8 cellular contexts compared by ENCODE assay signal in genomic region chr22:46296257-46297150, GRCh38. TPM values are rescaled to one million over a fixed set of nuclear protein-coding genes. Genes with fewer than 3 reads are reported as not detected.
DNase-seq lines count a peak whose midpoint lies in the region; ATAC-seq, FAIRE-seq and TF ChIP-seq lines count a peak whose summit lies in the region.

Gene GTSE1, plus strand, starts transcription at chr22:46296870. Its CDS starts 531 bp downstream, at chr22:46297401.

- no peaks in the 10 kb centered on the region for H4K20me1 ChIP-seq in SU-DHL-6 (ENCODE audit: low read depth, low read length)

- DNase-seq in GM12864 (ENCODE audit: low read depth) (peak; percentile 96), NCI-H128 (lab: John Stamatoyannopoulos, UW; ENCODE audit: unreplicated experiment) (peak; percentile 88), Right ventricle myocardium inferior (ENCODE audit: missing footprints) (peak; percentile 100), pancreas (peak; percentile 96 to 100 (median 98)), tibial nerve (ENCODE audit: low spot score in 2 of 2) (peak; percentile 92 to 95)
- DNase-seq in activated naive CD8-positive, alpha-beta T cell treated with anti-CD3 and anti-CD28 coated beads, Interleukin-2, amount 50 U/mL, for 16 hours (ENCODE audit: low read depth, low spot score): peak; percentile 92

- peaks cover 38% of the 10 kb centered on the region for H3K79me2 ChIP-seq in SU-DHL-6 (ENCODE audit: insufficient read depth, low read length)

- H2AFZ ChIP-seq in SU-DHL-6 (ENCODE audit: low read depth, low read length, severe bottlenecking): peak within 1 kb of the TSS; percentile 69

- H3F3A ChIP-seq in SU-DHL-6 (ENCODE audit: insufficient read depth): peaks cover 4% of the 10 kb centered on the region; the same call in 1 of the 2 replicates

- H3K9me2 ChIP-seq in SU-DHL-6 (replicated peaks; ENCODE audit: insufficient read depth, low read length): no peaks in the 10 kb centered on the region

- H3K36me3 ChIP-seq in SU-DHL-6 (ENCODE audit: low read length) (peaks cover 13% of the 10 kb centered on the region; the same call in 1 of the 2 replicates), pancreas (peaks cover 0 to 18% (median 0%) of the 10 kb centered on the region in 3 donors), tibial nerve (peaks cover 0 to 27% (median 3%) of the 10 kb centered on the region in 3 donors)

- FAIRE-seq in pancreas (lab: Jason Lieb, UNC): peak; percentile 88

- TF ChIP-seq CTCF in GM12864 (IDR thresholded peaks at IDR 0.05; ENCODE audit: low read depth, low read length, missing control alignments) (peak; percentile 23), SU-DHL-6 (IDR thresholded peaks at IDR 0.05; ENCODE audit: insufficient read depth, low read length, poor library complexity, severe bottlenecking) (no peak), pancreas (IDR thresholded peaks at IDR 0.05) (no peak), tibial nerve (IDR thresholded peaks at IDR 0.05) (peak; percentile 22 to 57 (median 29))

- peak within 1 kb of the TSS; percentile 95 for H3K4me3 ChIP-seq in GM12864 (ENCODE audit: low read depth, low read length)
- H3K4me3 ChIP-seq in SU-DHL-6 (ENCODE audit: insufficient read depth, low read length, poor library complexity, severe bottlenecking): peak within 1 kb of the TSS; percentile 82
- H3K4me3 ChIP-seq in pancreas: peak within 1 kb of the TSS; percentile 29 to 65 (median 45)
- peak within 1 kb of the TSS; percentile 35 to 71 (median 65) for H3K4me3 ChIP-seq in tibial nerve

- peak within 1 kb of the TSS; percentile 80 for H3K9ac ChIP-seq in SU-DHL-6 (ENCODE audit: low read length)

- intact Hi-C loops in Right ventricle myocardium inferior (cut with DNase I) (loop anchor here (5.0 kb wide), 2 partner anchors 144 to 174 kb away; partner anchors contain the start of gene PPARA), pancreas (cut with DNase I) (no loop called here)

- peak; percentile 78 to 83 for TF ChIP-seq EP300 in tibial nerve (IDR thresholded peaks at IDR 0.05)

- H3K27ac ChIP-seq in SU-DHL-6 (ENCODE audit: low read depth, low read length): peak within 1 kb of the TSS; percentile 75
- peak within 1 kb of the TSS; percentile 66 to 93 (median 88) for H3K27ac ChIP-seq in pancreas
- peak within 1 kb of the TSS; percentile 68 to 96 (median 92) for H3K27ac ChIP-seq in tibial nerve

- peak within 1 kb of the TSS; percentile 100 for H3K4me2 ChIP-seq in SU-DHL-6 (ENCODE audit: low read depth, low read length, poor library complexity, severe bottlenecking)

- no peaks in the 10 kb centered on the region for H3K9me3 ChIP-seq in SU-DHL-6 (ENCODE audit: insufficient read depth, low read length)
- no peaks in the 10 kb centered on the region for H3K9me3 ChIP-seq in pancreas
- H3K9me3 ChIP-seq in tibial nerve: peaks cover 0 to 8% (median 0%) of the 10 kb centered on the region in 4 donors

- H3K4me1 ChIP-seq in pancreas (peaks cover 5 to 11% (median 5%) of the 10 kb centered on the region in 3 donors), tibial nerve (peaks cover 0 to 23% (median 15%) of the 10 kb centered on the region in 4 donors)

- ATAC-seq in HG02678 (IDR thresholded peaks at IDR 0.05; ENCODE audit: unreplicated experiment) (peak; percentile 92), Right ventricle myocardium inferior (peak; percentile 98), pancreas (peak; percentile 96 to 99 (median 98))

- 2 to 3% methylated on average over 76 of the region's 76 CpGs for WGBS in pancreas, 2 donors
- WGBS in tibial nerve, 2 donors: 0 to 1% methylated on average over 55 to 74 of the region's 76 CpGs

- peak; percentile 13 to 45 for TF ChIP-seq POLR2A in tibial nerve (IDR thresholded peaks at IDR 0.05)

- H3K27me3 ChIP-seq in SU-DHL-6 (ENCODE audit: low read length): no peaks in the 10 kb centered on the region
- H3K27me3 ChIP-seq in pancreas: no peaks in the 10 kb centered on the region
- no peaks in the 10 kb centered on the region for H3K27me3 ChIP-seq in tibial nerve

RNA-seq across cellular contexts. Expression of gene GTSE1, which starts in this region (rescaled TPM):
- 0.92 TPM for total RNA-seq in Right ventricle myocardium inferior
- total RNA-seq in pancreas: under 1 TPM in 5 of 6 donors, not detected in 1; 0.12 to 0.75 (median 0.35) TPM
- under 1 TPM; 0.16 to 0.23 TPM for polyA plus RNA-seq in pancreas
- 1 to 10 TPM in 1 of 4 donors, under 1 TPM in 1, not detected in 2; 0.30 to 3.3 TPM for total RNA-seq in tibial nerve

Comparison
In these comparisons a context has a peak if more than half of its experiments do, and no peak if none do; other contexts are left out.
1. Peak in every context shown above with its lines: DNase-seq, ATAC-seq, H3K4me3 ChIP-seq and H3K27ac ChIP-seq.
2. Peak in DNase-seq and ATAC-seq in Right ventricle myocardium inferior; RNA of the gene not detected or under 1 TPM.
3. Peak in DNase-seq, ATAC-seq, H3K4me3 ChIP-seq and H3K27ac ChIP-seq in pancreas; RNA of the gene not detected or under 1 TPM.
4. H3K4me3 ChIP-seq: peak in every context shown above with its lines; median percentile 95 in GM12864; 82 in SU-DHL-6; 65 in tibial nerve; 45 in pancreas.
5. CTCF ChIP-seq: peak in GM12864 (single experiment) and tibial nerve (5 of 5); none in SU-DHL-6 (single experiment) and pancreas (0 of 4).